1 cellular context compared by ENCODE assay signal in the genomic region with DNA sequence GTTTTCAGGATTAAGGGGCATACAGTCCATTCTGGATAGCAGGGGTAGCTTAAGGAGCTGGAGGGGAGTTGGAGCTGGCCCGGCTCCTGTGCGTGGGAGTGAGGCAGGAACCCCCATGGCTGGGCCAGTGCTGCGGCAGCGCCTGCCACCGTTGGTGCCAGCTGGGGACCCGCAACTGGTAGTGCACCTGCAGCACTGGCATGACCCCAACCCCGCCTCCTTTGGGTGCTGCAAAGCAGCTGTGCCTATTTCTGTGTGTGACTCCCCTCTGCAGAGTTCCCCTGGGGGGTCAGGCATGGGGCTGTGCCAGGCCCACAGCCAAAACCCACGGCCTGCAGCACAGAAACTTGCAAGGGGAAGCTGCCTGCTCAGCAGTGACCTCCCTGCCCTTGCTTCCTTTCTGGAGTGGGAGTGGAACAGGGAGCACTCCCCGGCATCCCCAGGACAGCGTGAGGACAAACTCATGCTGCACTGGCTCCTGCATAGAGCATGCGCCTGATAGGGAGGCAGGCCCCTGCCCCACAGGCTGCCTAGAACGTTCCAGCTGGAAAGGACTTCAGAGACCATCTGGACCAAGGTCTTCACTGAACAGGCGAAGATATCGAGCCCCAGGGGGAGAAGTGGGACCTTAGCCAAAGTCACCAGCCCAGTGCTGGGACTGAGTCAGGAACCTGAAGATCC.
TF ChIP-seq lines count a peak whose summit lies in the region.

No MANE protein-coding gene starts in this region.

TF ChIP-seq in GM23338, 12 proteins besides CTCF, POLR2A, EP300 and RAD21:
- TF ChIP-seq, protein P1, sequence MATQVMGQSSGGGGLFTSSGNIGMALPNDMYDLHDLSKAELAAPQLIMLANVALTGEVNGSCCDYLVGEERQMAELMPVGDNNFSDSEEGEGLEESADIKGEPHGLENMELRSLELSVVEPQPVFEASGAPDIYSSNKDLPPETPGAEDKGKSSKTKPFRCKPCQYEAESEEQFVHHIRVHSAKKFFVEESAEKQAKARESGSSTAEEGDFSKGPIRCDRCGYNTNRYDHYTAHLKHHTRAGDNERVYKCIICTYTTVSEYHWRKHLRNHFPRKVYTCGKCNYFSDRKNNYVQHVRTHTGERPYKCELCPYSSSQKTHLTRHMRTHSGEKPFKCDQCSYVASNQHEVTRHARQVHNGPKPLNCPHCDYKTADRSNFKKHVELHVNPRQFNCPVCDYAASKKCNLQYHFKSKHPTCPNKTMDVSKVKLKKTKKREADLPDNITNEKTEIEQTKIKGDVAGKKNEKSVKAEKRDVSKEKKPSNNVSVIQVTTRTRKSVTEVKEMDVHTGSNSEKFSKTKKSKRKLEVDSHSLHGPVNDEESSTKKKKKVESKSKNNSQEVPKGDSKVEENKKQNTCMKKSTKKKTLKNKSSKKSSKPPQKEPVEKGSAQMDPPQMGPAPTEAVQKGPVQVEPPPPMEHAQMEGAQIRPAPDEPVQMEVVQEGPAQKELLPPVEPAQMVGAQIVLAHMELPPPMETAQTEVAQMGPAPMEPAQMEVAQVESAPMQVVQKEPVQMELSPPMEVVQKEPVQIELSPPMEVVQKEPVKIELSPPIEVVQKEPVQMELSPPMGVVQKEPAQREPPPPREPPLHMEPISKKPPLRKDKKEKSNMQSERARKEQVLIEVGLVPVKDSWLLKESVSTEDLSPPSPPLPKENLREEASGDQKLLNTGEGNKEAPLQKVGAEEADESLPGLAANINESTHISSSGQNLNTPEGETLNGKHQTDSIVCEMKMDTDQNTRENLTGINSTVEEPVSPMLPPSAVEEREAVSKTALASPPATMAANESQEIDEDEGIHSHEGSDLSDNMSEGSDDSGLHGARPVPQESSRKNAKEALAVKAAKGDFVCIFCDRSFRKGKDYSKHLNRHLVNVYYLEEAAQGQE (IDR thresholded peaks at IDR 0.05; ENCODE audit: unreplicated experiment) = no peak
- no peak for TF ChIP-seq ZNF331 (CRISPR knock-in tag; IDR thresholded peaks at IDR 0.05; ENCODE audit: low read depth)
- no peak for TF ChIP-seq POLR2AphosphoS5 (IDR thresholded peaks at IDR 0.05; ENCODE audit: low read depth)
- no peak for TF ChIP-seq ZNF114 (CRISPR knock-in tag; IDR thresholded peaks at IDR 0.05)
- TF ChIP-seq EZH2phosphoT487 (IDR thresholded peaks at IDR 0.05; ENCODE audit: unreplicated experiment) = no peak
- no peak for TF ChIP-seq CREB1 (CRISPR knock-in tag; IDR thresholded peaks at IDR 0.05; ENCODE audit: low read depth)
- no peak for TF ChIP-seq NANOG (IDR thresholded peaks at IDR 0.05; ENCODE audit: borderline replicate concordance)
- TF ChIP-seq, protein P2, sequence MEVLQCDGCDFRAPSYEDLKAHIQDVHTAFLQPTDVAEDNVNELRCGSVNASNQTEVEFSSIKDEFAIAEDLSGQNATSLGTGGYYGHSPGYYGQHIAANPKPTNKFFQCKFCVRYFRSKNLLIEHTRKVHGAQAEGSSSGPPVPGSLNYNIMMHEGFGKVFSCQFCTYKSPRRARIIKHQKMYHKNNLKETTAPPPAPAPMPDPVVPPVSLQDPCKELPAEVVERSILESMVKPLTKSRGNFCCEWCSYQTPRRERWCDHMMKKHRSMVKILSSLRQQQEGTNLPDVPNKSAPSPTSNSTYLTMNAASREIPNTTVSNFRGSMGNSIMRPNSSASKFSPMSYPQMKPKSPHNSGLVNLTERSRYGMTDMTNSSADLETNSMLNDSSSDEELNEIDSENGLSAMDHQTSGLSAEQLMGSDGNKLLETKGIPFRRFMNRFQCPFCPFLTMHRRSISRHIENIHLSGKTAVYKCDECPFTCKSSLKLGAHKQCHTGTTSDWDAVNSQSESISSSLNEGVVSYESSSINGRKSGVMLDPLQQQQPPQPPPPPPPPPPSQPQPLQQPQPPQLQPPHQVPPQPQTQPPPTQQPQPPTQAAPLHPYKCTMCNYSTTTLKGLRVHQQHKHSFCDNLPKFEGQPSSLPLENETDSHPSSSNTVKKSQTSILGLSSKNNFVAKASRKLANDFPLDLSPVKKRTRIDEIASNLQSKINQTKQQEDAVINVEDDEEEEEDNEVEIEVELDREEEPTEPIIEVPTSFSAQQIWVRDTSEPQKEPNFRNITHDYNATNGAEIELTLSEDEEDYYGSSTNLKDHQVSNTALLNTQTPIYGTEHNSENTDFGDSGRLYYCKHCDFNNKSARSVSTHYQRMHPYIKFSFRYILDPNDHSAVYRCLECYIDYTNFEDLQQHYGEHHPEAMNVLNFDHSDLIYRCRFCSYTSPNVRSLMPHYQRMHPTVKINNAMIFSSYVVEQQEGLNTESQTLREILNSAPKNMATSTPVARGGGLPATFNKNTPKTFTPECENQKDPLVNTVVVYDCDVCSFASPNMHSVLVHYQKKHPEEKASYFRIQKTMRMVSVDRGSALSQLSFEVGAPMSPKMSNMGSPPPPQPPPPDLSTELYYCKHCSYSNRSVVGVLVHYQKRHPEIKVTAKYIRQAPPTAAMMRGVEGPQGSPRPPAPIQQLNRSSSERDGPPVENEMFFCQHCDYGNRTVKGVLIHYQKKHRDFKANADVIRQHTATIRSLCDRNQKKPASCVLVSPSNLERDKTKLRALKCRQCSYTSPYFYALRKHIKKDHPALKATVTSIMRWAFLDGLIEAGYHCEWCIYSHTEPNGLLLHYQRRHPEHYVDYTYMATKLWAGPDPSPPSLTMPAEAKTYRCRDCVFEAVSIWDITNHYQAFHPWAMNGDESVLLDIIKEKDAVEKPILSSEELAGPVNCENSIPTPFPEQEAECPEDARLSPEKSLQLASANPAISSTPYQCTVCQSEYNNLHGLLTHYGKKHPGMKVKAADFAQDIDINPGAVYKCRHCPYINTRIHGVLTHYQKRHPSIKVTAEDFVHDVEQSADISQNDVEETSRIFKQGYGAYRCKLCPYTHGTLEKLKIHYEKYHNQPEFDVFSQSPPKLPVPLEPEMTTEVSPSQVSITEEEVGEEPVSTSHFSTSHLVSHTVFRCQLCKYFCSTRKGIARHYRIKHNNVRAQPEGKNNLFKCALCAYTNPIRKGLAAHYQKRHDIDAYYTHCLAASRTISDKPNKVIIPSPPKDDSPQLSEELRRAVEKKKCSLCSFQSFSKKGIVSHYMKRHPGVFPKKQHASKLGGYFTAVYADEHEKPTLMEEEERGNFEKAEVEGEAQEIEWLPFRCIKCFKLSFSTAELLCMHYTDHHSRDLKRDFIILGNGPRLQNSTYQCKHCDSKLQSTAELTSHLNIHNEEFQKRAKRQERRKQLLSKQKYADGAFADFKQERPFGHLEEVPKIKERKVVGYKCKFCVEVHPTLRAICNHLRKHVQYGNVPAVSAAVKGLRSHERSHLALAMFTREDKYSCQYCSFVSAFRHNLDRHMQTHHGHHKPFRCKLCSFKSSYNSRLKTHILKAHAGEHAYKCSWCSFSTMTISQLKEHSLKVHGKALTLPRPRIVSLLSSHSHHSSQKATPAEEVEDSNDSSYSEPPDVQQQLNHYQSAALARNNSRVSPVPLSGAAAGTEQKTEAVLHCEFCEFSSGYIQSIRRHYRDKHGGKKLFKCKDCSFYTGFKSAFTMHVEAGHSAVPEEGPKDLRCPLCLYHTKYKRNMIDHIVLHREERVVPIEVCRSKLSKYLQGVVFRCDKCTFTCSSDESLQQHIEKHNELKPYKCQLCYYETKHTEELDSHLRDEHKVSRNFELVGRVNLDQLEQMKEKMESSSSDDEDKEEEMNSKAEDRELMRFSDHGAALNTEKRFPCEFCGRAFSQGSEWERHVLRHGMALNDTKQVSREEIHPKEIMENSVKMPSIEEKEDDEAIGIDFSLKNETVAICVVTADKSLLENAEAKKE (CRISPR knock-in tag; IDR thresholded peaks at IDR 0.05) = no peak
- TF ChIP-seq JUNB (IDR thresholded peaks at IDR 0.05; ENCODE audit: unreplicated experiment) = no peak
- no peak for TF ChIP-seq EZH2 (IDR thresholded peaks at IDR 0.05; ENCODE audit: low read depth, unreplicated experiment)
- TF ChIP-seq, protein P3, sequence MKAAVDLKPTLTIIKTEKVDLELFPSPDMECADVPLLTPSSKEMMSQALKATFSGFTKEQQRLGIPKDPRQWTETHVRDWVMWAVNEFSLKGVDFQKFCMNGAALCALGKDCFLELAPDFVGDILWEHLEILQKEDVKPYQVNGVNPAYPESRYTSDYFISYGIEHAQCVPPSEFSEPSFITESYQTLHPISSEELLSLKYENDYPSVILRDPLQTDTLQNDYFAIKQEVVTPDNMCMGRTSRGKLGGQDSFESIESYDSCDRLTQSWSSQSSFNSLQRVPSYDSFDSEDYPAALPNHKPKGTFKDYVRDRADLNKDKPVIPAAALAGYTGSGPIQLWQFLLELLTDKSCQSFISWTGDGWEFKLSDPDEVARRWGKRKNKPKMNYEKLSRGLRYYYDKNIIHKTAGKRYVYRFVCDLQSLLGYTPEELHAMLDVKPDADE (IDR thresholded peaks at IDR 0.05) = no peak
- no peak for TF ChIP-seq STAT1 (IDR thresholded peaks at IDR 0.05; ENCODE audit: unreplicated experiment)
